Comparison of ENCODE assay signal across 27 cellular contexts in genomic region chr2:190136825-190137224, GRCh38.
"Had no signal": no experiment of that assay in that cellular context is flagged by ENCODE, and none has a peak within 500 bp of the region (broad histone marks: within the 10 kb centered on the region; RNA-seq: fewer than 3 reads in every experiment).

No MANE protein-coding gene starts in this region.

- H3K4me1 ChIP-seq: ascending aorta had no signal

- ATAC-seq: activated CD8-positive, alpha-beta memory T cell treated with anti-CD3 and anti-CD28 coated beads, Interleukin-2, amount 10 ng/mL, durations not matched to agents 7 days and 5 days; activated CD8-positive, alpha-beta T cell treated with anti-CD3 and anti-CD28 coated beads for 36 hours; activated naive CD8-positive, alpha-beta T cell treated with anti-CD3 and anti-CD28 coated beads, Interleukin-2, amount 50 U/mL, for 24 hours had no signal

- H3K4me3 ChIP-seq: ascending aorta, cardiac muscle cell had no signal

- H3K27ac ChIP-seq: ascending aorta, cardiac muscle cell, VCaP had no signal

- H3K9me3 ChIP-seq: ascending aorta had no signal

- DNase-seq: activated B cell treated with CpG ODN at 0.5 μM for 24 hours; activated CD4-positive, alpha-beta memory T cell treated with anti-CD3 and anti-CD28 coated beads for 36 hours; activated CD4-positive, alpha-beta T cell treated with anti-CD3 and anti-CD28 coated beads for 4 hours; activated CD4-positive, alpha-beta T cell treated with anti-CD3 and anti-CD28 coated beads, Interleukin-2, amount 10 ng/mL, durations not matched to agents 24 days and 14 days; activated CD4-positive, alpha-beta T cell treated with anti-CD3 and anti-CD28 coated beads, Interleukin-2, amount 50 U/mL, for 1 hour; activated CD4-positive, alpha-beta T cell treated with anti-CD3 and anti-CD28 coated beads, Interleukin-2, amount 50 U/mL, for 4 hours; activated CD4-positive, CD25-positive, alpha-beta regulatory T cell treated with anti-CD3 and anti-CD28 coated beads, Interleukin-2, amount 50 U/mL, for 72 hours; activated CD8-positive, alpha-beta memory T cell treated with anti-CD3 and anti-CD28 coated beads, Interleukin-2, amount 10 ng/mL, durations not matched to agents 7 days and 5 days; activated CD8-positive, alpha-beta memory T cell treated with anti-CD3 and anti-CD28 coated beads, Interleukin-2, amount 50 U/mL, for 48 hours; activated CD8-positive, alpha-beta T cell treated with anti-CD3 and anti-CD28 coated beads for 36 hours; activated effector memory CD4-positive, alpha-beta T cell treated with Interleukin-2 at 50 U/mL for 16 hours; activated gamma-delta T cell; activated naive CD4-positive, alpha-beta T cell treated with anti-CD3 and anti-CD28 coated beads, Interleukin-2, amount 10 ng/mL, durations not matched to agents 7 days and 5 days; activated naive CD4-positive, alpha-beta T cell treated with Interleukin-2 at 50 U/mL for 16 hours; activated naive CD8-positive, alpha-beta T cell treated with anti-CD3 and anti-CD28 coated beads, Interleukin-2, amount 10 ng/mL, durations not matched to agents 7 days and 5 days; activated naive CD8-positive, alpha-beta T cell treated with anti-CD3 and anti-CD28 coated beads, Interleukin-2, amount 50 U/mL, for 24 hours; activated T-cell treated with anti-CD3 and anti-CD28 coated beads, Interleukin-2, amount 50 U/mL, for 24 hours; activated T-cell treated with anti-CD3 and anti-CD28 coated beads, Interleukin-2, amount 50 U/mL, for 48 hours; cerebellar nuclear complex; T-helper 1 cell; T-helper 2 cell; T-helper 9 cell had no signal

- H3K27me3 ChIP-seq: ascending aorta, cardiac muscle cell had no signal

- H3K36me3 ChIP-seq: ascending aorta, cardiac muscle cell had no signal

- FAIRE-seq: bronchial epithelial cell, TTC549 had no signal
